In genomic region chr1:151060241-151061011, GRCh38 we compare ENCODE assay signal across 8 cellular contexts. TPM values are rescaled to one million over a fixed set of nuclear protein-coding genes. Genes with fewer than 3 reads are reported as not detected.
A peak's percentile ranks its signal among the peaks of the same experiment; 100 is the strongest.
DNase-seq lines count a peak whose midpoint lies in the region; ATAC-seq and TF ChIP-seq lines count a peak whose summit lies in the region.

MLLT11 (plus strand) TSS chr1:151060397; CDS start chr1:151067225, 6,828 bp downstream.

- peaks cover 10% of the 10 kb centered on the region for H3F3A ChIP-seq in neural cell (ENCODE audit: insufficient read depth, low read length, poor library complexity, severe bottlenecking)

- peaks cover 83% of the 10 kb centered on the region for H3K79me2 ChIP-seq in neural cell (replicated peaks; ENCODE audit: insufficient read depth, low read length)

- TF ChIP-seq POLR2A in GM19099 (IDR thresholded peaks at IDR 0.05; ENCODE audit: extremely low read depth, insufficient read length, low read depth), result peak; percentile 45

- no peaks in the 10 kb centered on the region for H3K9me3 Mint-ChIP-seq in activated naive CD8-positive, alpha-beta T cell treated with anti-CD3 and anti-CD28 coated beads for 36 hours

- H3K9ac ChIP-seq in neural cell (ENCODE audit: low read length), result peak within 1 kb of the TSS; percentile 98

- TF ChIP-seq EP300 in neural cell (conservative IDR thresholded peaks at IDR 0.05; ENCODE audit: poor library complexity, severe bottlenecking), result peak; percentile 82

- peak within 1 kb of the TSS; percentile 69 for H3K4me3 ChIP-seq in neural cell (ENCODE audit: low read length)

- H3K4me2 ChIP-seq in neural cell (ENCODE audit: low read length), result peak within 1 kb of the TSS; percentile 100

- TF ChIP-seq RAD21 in neural cell (conservative IDR thresholded peaks at IDR 0.05), result peak; percentile 8

- no peaks in the 10 kb centered on the region for H3K9me3 ChIP-seq in neural cell (ENCODE audit: low read length)

- H3K36me3 Mint-ChIP-seq in activated naive CD8-positive, alpha-beta T cell treated with anti-CD3 and anti-CD28 coated beads for 36 hours, result peaks cover 37% of the 10 kb centered on the region

- H4K20me1 ChIP-seq in neural cell (ENCODE audit: insufficient read depth), result no peaks in the 10 kb centered on the region

- ATAC-seq in GM18907 (IDR thresholded peaks at IDR 0.05; ENCODE audit: unreplicated experiment) (no peak), HG02885 (IDR thresholded peaks at IDR 0.05; ENCODE audit: poor library complexity, unreplicated experiment) (no peak)

- peak; percentile 56 for TF ChIP-seq CTCF in neural cell (IDR thresholded peaks at IDR 0.05; ENCODE audit: poor library complexity, severe bottlenecking)

- peaks cover 6% of the 10 kb centered on the region for H3K36me3 ChIP-seq in neural cell (ENCODE audit: insufficient read depth, low read length)

- no peaks in the 10 kb centered on the region for H3K27me3 Mint-ChIP-seq in activated naive CD8-positive, alpha-beta T cell treated with anti-CD3 and anti-CD28 coated beads for 36 hours

- peaks cover 47% of the 10 kb centered on the region for H3K4me1 Mint-ChIP-seq in activated naive CD8-positive, alpha-beta T cell treated with anti-CD3 and anti-CD28 coated beads for 36 hours

- peak within 1 kb of the TSS; percentile 96 for H3K4me3 Mint-ChIP-seq in activated naive CD8-positive, alpha-beta T cell treated with anti-CD3 and anti-CD28 coated beads for 36 hours

- H3K9me2 ChIP-seq in neural cell (ENCODE audit: insufficient read depth, low read length), result no peaks in the 10 kb centered on the region

- DNase-seq in A172 (ENCODE audit: low spot score) (peak; percentile 91), NCI-H510A treated with DMSO at 0.1 percent for 48 hours (lab: John Stamatoyannopoulos, UW) (peak; percentile 89), globus pallidus (ENCODE audit: low spot score) (peak; percentile 78)
- peak; percentile 38 for DNase-seq in activated naive CD8-positive, alpha-beta T cell treated with anti-CD3 and anti-CD28 coated beads for 36 hours

- H3K27ac ChIP-seq in neural cell (ENCODE audit: low read length), result peak within 1 kb of the TSS; percentile 99

- H2AFZ ChIP-seq in neural cell (ENCODE audit: low read depth, low read length), result peak within 1 kb of the TSS; percentile 25

- H3K27me3 ChIP-seq in neural cell (ENCODE audit: insufficient read depth, low read depth, low read length), result no peaks in the 10 kb centered on the region

- H3K27ac Mint-ChIP-seq in activated naive CD8-positive, alpha-beta T cell treated with anti-CD3 and anti-CD28 coated beads for 36 hours, result peak within 1 kb of the TSS; percentile 95

TF ChIP-seq in neural cell, 6 proteins besides CTCF, POLR2A, EP300 and RAD21:
- TF ChIP-seq TAF1 (IDR thresholded peaks at IDR 0.05; ENCODE audit: low read depth) (peak; percentile 96), SMC3 (conservative IDR thresholded peaks at IDR 0.05; ENCODE audit: poor library complexity) (no peak), REST (IDR thresholded peaks at IDR 0.05; ENCODE audit: borderline replicate concordance) (peak; percentile 95), EZH2 (IDR thresholded peaks at IDR 0.05; ENCODE audit: borderline replicate concordance, insufficient read depth, low read length, poor library complexity, severe bottlenecking) (no peak), POLR2AphosphoS5 (IDR thresholded peaks at IDR 0.05) (peak; percentile 99), MXI1 (conservative IDR thresholded peaks at IDR 0.05; ENCODE audit: poor library complexity, severe bottlenecking) (peak; percentile 43)

RNA-seq across cellular contexts. Expression of gene MLLT11, which starts in this region (rescaled TPM):
- total RNA-seq in A172 (2014; rRNA removed; shearing (Covaris generic)), result 99.2 and 101 TPM in 2 replicates
- 1 to 10 TPM; 4.9 to 5.0 TPM for total RNA-seq in activated naive CD8-positive, alpha-beta T cell treated with anti-CD3 and anti-CD28 coated beads for 36 hours
- polyA plus RNA-seq in neural cell, result 131 and 142 TPM in 2 replicates
- 79.9 and 88.8 TPM in 2 replicates for polyA minus RNA-seq in neural cell

Comparison
In these comparisons a context has a peak if more than half of its experiments do, and no peak if none do; other contexts are left out.
1. RNA of gene MLLT11 (total RNA-seq): 99.2 to 101 TPM in A172; 4.9 to 5.0 TPM in activated naive CD8-positive, alpha-beta T cell treated with anti-CD3 and anti-CD28 coated beads for 36 hours; every median in the first group is over 10 times any median in the second.
2. DNase-seq: peak in every context shown above with its lines; median percentile 91 in A172; 89 in NCI-H510A treated with DMSO at 0.1 percent for 48 hours; 78 in globus pallidus; 38 in activated naive CD8-positive, alpha-beta T cell treated with anti-CD3 and anti-CD28 coated beads for 36 hours.